ENCODE assay signal across 11 cellular contexts in the genomic region with DNA sequence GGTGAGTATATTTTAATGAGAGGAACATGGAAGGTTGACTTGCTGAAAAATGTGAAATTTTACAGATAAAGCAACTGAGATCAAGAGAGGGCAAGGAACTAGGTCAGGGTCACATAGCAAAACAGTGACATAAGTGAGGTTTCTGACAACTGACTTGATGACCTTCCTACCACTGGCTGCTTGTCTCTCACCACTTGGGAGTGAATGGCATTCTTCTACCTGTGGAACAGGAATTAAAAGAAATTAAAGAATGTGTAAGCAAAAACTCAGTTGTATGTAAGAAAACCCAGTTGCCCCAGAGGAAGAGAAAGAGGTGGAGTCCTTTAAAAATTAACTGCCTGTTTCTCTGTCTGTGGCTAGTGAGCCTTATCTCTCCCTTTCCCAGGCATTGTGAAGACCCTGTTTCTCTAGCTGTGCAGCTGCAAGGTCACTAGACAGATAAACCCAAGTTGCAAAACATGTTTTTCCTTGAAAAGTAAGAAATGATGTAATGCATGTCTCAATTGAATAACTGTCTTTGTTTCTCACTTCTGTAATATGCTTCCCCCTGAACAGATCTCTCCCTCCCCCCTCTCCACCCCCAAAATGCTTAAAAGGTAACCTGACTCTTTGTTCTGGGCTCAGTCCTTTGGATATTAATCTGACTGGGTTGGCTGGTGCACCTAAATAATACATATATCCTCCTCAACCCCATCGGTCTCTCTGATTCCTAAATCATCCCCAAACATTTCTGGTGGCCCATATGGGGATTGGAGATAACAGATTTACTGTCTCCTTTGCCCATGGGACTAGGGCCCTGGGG. TPM values are rescaled to one million over a fixed set of nuclear protein-coding genes. Genes with fewer than 3 reads are reported as not detected.
A peak's percentile ranks its signal among the peaks of the same experiment; 100 is the strongest.
DNase-seq lines count a peak whose midpoint lies in the region; ATAC-seq and TF ChIP-seq lines count a peak whose summit lies in the region.
"Had no signal": no experiment of that assay in that cellular context is flagged by ENCODE, and none has a peak within 500 bp of the region (broad histone marks: within the 10 kb centered on the region; RNA-seq: fewer than 3 reads in every experiment).

No MANE protein-coding gene starts in this region.

- peaks cover 50 to 51% of the 10 kb centered on the region in 2 donors for H3K4me1 ChIP-seq in thyroid gland

- WGBS in thyroid gland, 2 donors, result 90 to 100% methylated on average over 1 of the region's 1 CpG

- POLR2A ChIA-PET in activated B cell treated with CpG ODN at 0.5 μM for 24 hours (lab: Charles Lee), result no interaction called here

- no peak for TF ChIP-seq POLR2A in thyroid gland (IDR thresholded peaks at IDR 0.05)

- H3K9me3 ChIP-seq in thyroid gland, result no peaks in the 10 kb centered on the region

- no peak overlapping the region for H3K4me3 ChIP-seq in thyroid gland (replicated peaks in 1 of 3)

- peak overlapping the region; percentile 69 to 80 (median 80) for H3K27ac ChIP-seq in thyroid gland

- no peaks in the 10 kb centered on the region for H3K36me3 ChIP-seq in thyroid gland

- no peaks in the 10 kb centered on the region for H3K36me3 Mint-ChIP-seq in activated T-cell treated with anti-CD3 and anti-CD28 coated beads, Interleukin-2, amount 50 U/mL, for 72 hours (ENCODE audit: insufficient read depth in 2 of 2)
- H3K36me3 Mint-ChIP-seq in activated B cell treated with CpG ODN at 0.5 μM for 24 hours (ENCODE audit: low read depth), result peaks cover 9% of the 10 kb centered on the region
- H3K36me3 Mint-ChIP-seq: activated naive CD4-positive, alpha-beta T cell treated with anti-CD3 and anti-CD28 coated beads, Interleukin-2, amount 10 ng/mL, durations not matched to agents 7 days and 5 days had no signal

- H3K27me3 Mint-ChIP-seq in activated T-cell treated with anti-CD3 and anti-CD28 coated beads, Interleukin-2, amount 50 U/mL, for 72 hours (ENCODE audit: low read depth), result no peaks in the 10 kb centered on the region
- no peaks in the 10 kb centered on the region for H3K27me3 Mint-ChIP-seq in activated B cell treated with CpG ODN at 0.5 μM for 24 hours
- H3K27me3 Mint-ChIP-seq: activated naive CD4-positive, alpha-beta T cell treated with anti-CD3 and anti-CD28 coated beads, Interleukin-2, amount 10 ng/mL, durations not matched to agents 7 days and 5 days had no signal

- CTCF ChIA-PET in activated B cell treated with CpG ODN at 0.5 μM for 24 hours (lab: Charles Lee), result no interaction called here

- peaks cover 36% of the 10 kb centered on the region for H3K4me1 Mint-ChIP-seq in activated T-cell treated with anti-CD3 and anti-CD28 coated beads, Interleukin-2, amount 50 U/mL, for 72 hours (ENCODE audit: low read depth)
- H3K4me1 Mint-ChIP-seq in activated B cell treated with CpG ODN at 0.5 μM for 24 hours, result peaks cover 55% of the 10 kb centered on the region

- TF ChIP-seq CTCF in activated B cell treated with CpG ODN at 0.5 μM for 24 hours (IDR thresholded peaks at IDR 0.05) (no peak), thyroid gland (IDR thresholded peaks at IDR 0.05) (no peak)

- DNase-seq in activated T-cell treated with anti-CD3 and anti-CD28 coated beads, Interleukin-2, amount 50 U/mL, for 72 hours, result no peak
- DNase-seq in activated T-cell treated with anti-CD3 and anti-CD28 coated beads for 4 hours, result no peak
- DNase-seq in activated B cell treated with CpG ODN at 0.5 μM for 24 hours, result no peak
- DNase-seq in kidney tubule cell (ENCODE audit: low spot score), result peak; percentile 67
- DNase-seq in thyroid gland, result no peak
- no peak for DNase-seq in activated CD4-positive, CD25-positive, alpha-beta regulatory T cell (lab: John Stamatoyannopoulos, UW)
- no peak for DNase-seq in activated CD4-positive, alpha-beta T cell treated with anti-CD3 and anti-CD28 coated beads, Interleukin-2, amount 50 U/mL, for 1 hour
- DNase-seq: activated naive CD4-positive, alpha-beta T cell treated with anti-CD3 and anti-CD28 coated beads, Interleukin-2, amount 10 ng/mL, durations not matched to agents 7 days and 5 days; NCI-H1694 treated with DMSO at 0.1 percent for 48 hours had no signal

- intact Hi-C loops in activated B cell treated with CpG ODN at 0.5 μM for 24 hours (cut with micrococcal nuclease), result loop anchor here (5.0 kb wide), 1 partner anchor 228 kb away; a partner anchor contains a TSS
- intact Hi-C loops in thyroid gland (cut with DNase I), result loop anchor here (10.0 kb wide), 2 partner anchors 59 to 61 kb away; no protein-coding TSS in a partner anchor

- no peak for ATAC-seq in activated T-cell treated with anti-CD3 and anti-CD28 coated beads, Interleukin-2, amount 50 U/mL, for 72 hours (replicated peaks in 1 of 2)
- ATAC-seq in activated B cell treated with CpG ODN at 0.5 μM for 24 hours (ENCODE audit: low read depth) (peak; percentile 45), GM21528 (IDR thresholded peaks at IDR 0.05; ENCODE audit: low FRiP score, unreplicated experiment) (no peak)
- ATAC-seq: activated CD4-positive, CD25-positive, alpha-beta regulatory T cell treated with anti-CD3 and anti-CD28 coated beads, Interleukin-2, amount 50 U/mL, for 24 hours had no signal

- H3K9me3 Mint-ChIP-seq in activated T-cell treated with anti-CD3 and anti-CD28 coated beads, Interleukin-2, amount 50 U/mL, for 72 hours, result no peaks in the 10 kb centered on the region
- H3K9me3 Mint-ChIP-seq in activated B cell treated with CpG ODN at 0.5 μM for 24 hours, result no peaks in the 10 kb centered on the region
- H3K9me3 Mint-ChIP-seq: activated naive CD4-positive, alpha-beta T cell treated with anti-CD3 and anti-CD28 coated beads, Interleukin-2, amount 10 ng/mL, durations not matched to agents 7 days and 5 days had no signal

- no peaks in the 10 kb centered on the region for H3K27me3 ChIP-seq in thyroid gland

- no peak overlapping the region for H3K27ac Mint-ChIP-seq in activated T-cell treated with anti-CD3 and anti-CD28 coated beads, Interleukin-2, amount 50 U/mL, for 72 hours
- peak overlapping the region; percentile 88 for H3K27ac Mint-ChIP-seq in activated B cell treated with CpG ODN at 0.5 μM for 24 hours
- H3K27ac Mint-ChIP-seq: activated naive CD4-positive, alpha-beta T cell treated with anti-CD3 and anti-CD28 coated beads, Interleukin-2, amount 10 ng/mL, durations not matched to agents 7 days and 5 days had no signal

- peak overlapping the region; percentile 66 to 86 for H3K4me3 Mint-ChIP-seq in activated T-cell treated with anti-CD3 and anti-CD28 coated beads, Interleukin-2, amount 50 U/mL, for 72 hours
- H3K4me3 Mint-ChIP-seq in activated B cell treated with CpG ODN at 0.5 μM for 24 hours, result peak overlapping the region; percentile 85

RNA-seq across cellular contexts. Expression of a gene that starts 23.4 kb away (rescaled TPM):
- under 1 TPM; 0.36 to 0.49 TPM for total RNA-seq in activated T-cell treated with anti-CD3 and anti-CD28 coated beads, Interleukin-2, amount 50 U/mL, for 72 hours
- total RNA-seq in activated B cell treated with CpG ODN at 0.5 μM for 24 hours (0.44 and 0.60 TPM in 2 replicates), thyroid gland (1 to 10 TPM in 3 of 4 donors, not detected in 1; 1.2 to 2.3 (median 1.3) TPM)
